ENCODE assay signal across 24 cellular contexts in genomic region chr17:7817643-7817964, GRCh38. TPM values are rescaled to one million over a fixed set of nuclear protein-coding genes. Genes with fewer than 3 reads are reported as not detected.
"Had no signal": no experiment of that assay in that cellular context is flagged by ENCODE, and none has a peak within 500 bp of the region (broad histone marks: within the 10 kb centered on the region; RNA-seq: fewer than 3 reads in every experiment).

No MANE protein-coding gene starts in this region.

- H3K36me3 ChIP-seq: MG63, SJSA1 had no signal

- H3K27me3 ChIP-seq: MG63 had no signal

- DNase-seq: IMR-90, Karpas-422, KG1, MG63, NCI-H1092, NCI-H1105 treated with DMSO at 0.1 percent for 48 hours, NCI-H1417 treated with DMSO at 0.1 percent for 48 hours, NCI-H146, NCI-H1694 treated with DMSO at 0.1 percent for 48 hours, NCI-H1930, NCI-H2081, NCI-H2171, NCI-H226, NCI-H446, NCI-H510A, NCI-H524 treated with DMSO at 0.1 percent for 48 hours, NCI-H69, NCI-H774, Right ventricle myocardium superior, RPMI8226, SIG-M5 had no signal

- ATAC-seq: HepG2 had no signal

- H3K4me1 ChIP-seq: SJSA1 had no signal

- H3K9me3 ChIP-seq: MG63, SJSA1 had no signal

- H3K4me3 ChIP-seq: MG63, SJSA1, SK-N-MC had no signal

- H3K27ac ChIP-seq: SJSA1, SK-N-MC had no signal

RNA-seq across cellular contexts. Expression of gene TMEM88, which starts 37.3 kb away (rescaled TPM):
- total RNA-seq: IMR-90, SJSA1 had no signal
